1 cellular context compared by ENCODE assay signal in genomic region chr21:42819861-42820512, GRCh38.
TF ChIP-seq lines count a peak whose summit lies in the region.

No MANE protein-coding gene starts in this region.

TF ChIP-seq in GM12878, 131 proteins besides CTCF, POLR2A, EP300 and RAD21:
- TF ChIP-seq YBX1 (IDR thresholded peaks at IDR 0.05) (no peak), CHD2 (IDR thresholded peaks at IDR 0.05; ENCODE audit: borderline replicate concordance, low read depth, low read length) (no peak), SMAD5 (IDR thresholded peaks at IDR 0.05; ENCODE audit: low read depth) (no peak), ZZZ3 (IDR thresholded peaks at IDR 0.05; ENCODE audit: control insufficient read depth, insufficient read length, low read depth) (no peak), EGR1 (IDR thresholded peaks at IDR 0.05; ENCODE audit: borderline replicate concordance in 1 of 2, low read depth in 2 of 2, low read length in 2 of 2) (no peak), MYB (IDR thresholded peaks at IDR 0.05; ENCODE audit: borderline replicate concordance, low read depth, low read length) (no peak)
